In genomic region chr3:185164428-185165217, GRCh38 we compare ENCODE assay signal across 20 cellular contexts. TPM values are rescaled to one million over a fixed set of nuclear protein-coding genes. Genes with fewer than 3 reads are reported as not detected.
DNase-seq lines count a peak whose midpoint lies in the region; ATAC-seq and TF ChIP-seq lines count a peak whose summit lies in the region.
"Had no signal": no experiment of that assay in that cellular context is flagged by ENCODE, and none has a peak within 500 bp of the region (broad histone marks: within the 10 kb centered on the region; RNA-seq: fewer than 3 reads in every experiment).

No MANE protein-coding gene starts in this region.

- no peak overlapping the region for H3K14ac ChIP-seq in IMR-90 (replicated peaks; ENCODE audit: low read depth, low read length)

- dilution Hi-C loops in IMR-90 (cut with HindIII; ENCODE audit: low sequenced_read_pairs, unreplicated experiment) = no loop called here

- H3K36me3 ChIP-seq in IMR-90 (ENCODE audit: control insufficient read depth, insufficient read depth, low read length) (no peaks in the 10 kb centered on the region), Panc1 (ENCODE audit: control insufficient read depth, insufficient read depth, low read length) (no peaks in the 10 kb centered on the region)

- H3K4me3 ChIP-seq in IMR-90 (ENCODE audit: insufficient read depth, low read depth, low read length) = no peak overlapping the region
- no peak overlapping the region for H3K4me3 ChIP-seq in Panc1 (ENCODE audit: low read depth in 2 of 2, low read length in 2 of 2)
- H3K4me3 ChIP-seq: SK-N-MC had no signal

- CTCF ChIA-PET in IMR-90 (lab: Yijun Ruan, JAX) = interaction anchor here (1.1 kb wide), 1 partner anchor 12 kb away, joined by 3 read pairs; no protein-coding TSS in a partner anchor
- CTCF ChIA-PET in Panc1 (lab: Charles Lee) = no interaction called here

- H3K18ac ChIP-seq in IMR-90 (ENCODE audit: low read depth, low read length) = no peak overlapping the region

- BruUV-seq in IMR-90 (replicated peaks; lab: Mats Ljungman, UMichigan) (no TSS peak), Panc1 (replicated peaks; lab: Mats Ljungman, UMichigan) (no TSS peak)

- in situ Hi-C loops in IMR-90 (cut with MboI; ENCODE audit: low sequenced_read_pairs) = no loop called here
- in situ Hi-C loops in Panc1 (cut with HindIII; ENCODE audit: low pct_unique_long_range_greater_than_20kb, low sequenced_read_pairs) = no loop called here

- H3K4me2 ChIP-seq in IMR-90 (ENCODE audit: low read depth, low read length) = no peak overlapping the region

- H4K91ac ChIP-seq in IMR-90 (ENCODE audit: insufficient read depth, low read depth, low read length) = no peak overlapping the region

- POLR2A ChIA-PET in IMR-90 (lab: Charles Lee; ENCODE audit: unreplicated experiment) (no interaction called here), Panc1 (lab: Charles Lee) (interaction anchor here (0.6 kb wide), 3 partner anchors 90 to 242 kb away, joined by 3 to 4 read pairs (median 3); partner anchors contain the start of gene EHHADH)

- H3K79me1 ChIP-seq in IMR-90 (ENCODE audit: low read depth in 1 of 2, low read length in 2 of 2) = no peaks in the 10 kb centered on the region

- no peak overlapping the region for H3K4ac ChIP-seq in IMR-90 (ENCODE audit: low read depth, low read length)

- H3K27ac ChIP-seq in IMR-90 (ENCODE audit: insufficient read depth, low read length) (no peak overlapping the region), Panc1 (ENCODE audit: low read length) (no peak overlapping the region)
- H3K27ac ChIP-seq: HL-60, SK-N-MC had no signal

- DNase-seq in D341Med (ENCODE audit: low spot score) (peak; percentile 68), IMR-90 (no peak), Panc1 (ENCODE audit: low read depth, low spot score) (no peak), myocyte (ENCODE audit: low read depth) (peak; percentile 43), SKM-1 (lab: John Stamatoyannopoulos, UW; ENCODE audit: unreplicated experiment) (no peak), RKO (ENCODE audit: low spot score) (no peak), NCI-H774 (lab: John Stamatoyannopoulos, UW) (no peak)
- DNase-seq: ACHN; Calu3; CD4-positive, alpha-beta T cell; GOT3; KG1; NCI-H1048; NCI-H1930; OCI-M1; T-helper 1 cell had no signal

- no peak for ATAC-seq in IMR-90 (ENCODE audit: low read depth)
- peak; percentile 43; the same call in 1 of the 2 replicates for ATAC-seq in Panc1
- no peak for ATAC-seq in HG03135 (IDR thresholded peaks at IDR 0.05; ENCODE audit: unreplicated experiment)

- H3K9me1 ChIP-seq in IMR-90 (ENCODE audit: insufficient read depth, low read length) = no peaks in the 10 kb centered on the region

- no peak overlapping the region for H2AFZ ChIP-seq in IMR-90 (replicated peaks; ENCODE audit: low read length, poor library complexity)

- H3K9ac ChIP-seq in IMR-90 (ENCODE audit: low read depth, low read length) = no peak overlapping the region

- no peak for TF ChIP-seq CTCF in IMR-90 (conservative IDR thresholded peaks at IDR 0.05; ENCODE audit: low read depth, low read length)
- TF ChIP-seq CTCF in Panc1 (IDR thresholded peaks at IDR 0.05) = no peak

- H3K27me3 ChIP-seq in IMR-90 (ENCODE audit: control insufficient read depth, insufficient read depth, low read length) (peaks cover 22% of the 10 kb centered on the region), Panc1 (ENCODE audit: control insufficient read depth, insufficient read depth, low read length) (peaks cover 12% of the 10 kb centered on the region)

- H2BK20ac ChIP-seq in IMR-90 (ENCODE audit: low read depth, low read length) = no peak overlapping the region

- no peak overlapping the region for H3K23ac ChIP-seq in IMR-90 (ENCODE audit: low read depth, low read length)

- H3K9me3 ChIP-seq in IMR-90 (ENCODE audit: control insufficient read depth, insufficient read depth, low read length) (no peaks in the 10 kb centered on the region), Panc1 (ENCODE audit: control insufficient read depth, insufficient read depth, low read depth, low read length) (no peaks in the 10 kb centered on the region)

- no peak for TF ChIP-seq POLR2A in IMR-90 (IDR thresholded peaks at IDR 0.05; ENCODE audit: low read depth, low read length)

- no peak overlapping the region for H2AK5ac ChIP-seq in IMR-90 (ENCODE audit: low read depth, low read length)

- H4K5ac ChIP-seq in IMR-90 (ENCODE audit: low read depth, low read length) = no peak overlapping the region

- no peak overlapping the region for H2BK15ac ChIP-seq in IMR-90 (ENCODE audit: low read depth, low read length)

- no peak overlapping the region for H2BK5ac ChIP-seq in IMR-90 (ENCODE audit: low read depth, low read length, poor library complexity, severe bottlenecking)

- intact Hi-C loops in IMR-90 (cut with micrococcal nuclease) = no loop called here
- intact Hi-C loops in Panc1 (cut with micrococcal nuclease; ENCODE audit: unreplicated experiment) = no loop called here

- WGBS in IMR-90 (ENCODE audit: extremely low coverage in 2 of 2, insufficient read length in 1 of 2), 2 experiments = no CpG with 5 or more reads among the region's 6 CpGs

- no peak overlapping the region for H2BK120ac ChIP-seq in IMR-90 (ENCODE audit: low read depth, low read length)

- no peaks in the 10 kb centered on the region for H4K20me1 ChIP-seq in IMR-90 (ENCODE audit: insufficient read depth, low read length)

- H4K8ac ChIP-seq in IMR-90 (ENCODE audit: low read depth in 2 of 2, low read length in 2 of 2) = no peak overlapping the region

- H3K4me1 ChIP-seq in IMR-90 (ENCODE audit: control insufficient read depth, insufficient read depth, low read length) (no peaks in the 10 kb centered on the region), Panc1 (ENCODE audit: control insufficient read depth, insufficient read depth, low read length) (no peaks in the 10 kb centered on the region)

- H2AK9ac ChIP-seq in IMR-90 (replicated peaks; ENCODE audit: low read depth, low read length, poor library complexity) = peak overlapping the region; percentile 3

- no peak for TF ChIP-seq RAD21 in IMR-90 (IDR thresholded peaks at IDR 0.05; ENCODE audit: low read length)

- no peak overlapping the region for H3K56ac ChIP-seq in IMR-90 (ENCODE audit: extremely low read depth, insufficient read depth, low read length)

TF ChIP-seq in IMR-90, 13 proteins besides CTCF, POLR2A, EP300 and RAD21:
- TF ChIP-seq MXI1 (IDR thresholded peaks at IDR 0.05; ENCODE audit: borderline replicate concordance, low read depth, low read length) = no peak
- TF ChIP-seq CEBPB (IDR thresholded peaks at IDR 0.05; ENCODE audit: low read depth, low read length) = no peak
- no peak for TF ChIP-seq FOS (IDR thresholded peaks at IDR 0.05; ENCODE audit: low read depth, low read length)
- no peak for TF ChIP-seq SMC3 (IDR thresholded peaks at IDR 0.05; ENCODE audit: low read depth, low read length)
- no peak for TF ChIP-seq MAFK (IDR thresholded peaks at IDR 0.05; ENCODE audit: low read depth, low read length)
- no peak for TF ChIP-seq RFX5 (IDR thresholded peaks at IDR 0.05; ENCODE audit: low read depth, low read length)
- TF ChIP-seq, protein P1, sequence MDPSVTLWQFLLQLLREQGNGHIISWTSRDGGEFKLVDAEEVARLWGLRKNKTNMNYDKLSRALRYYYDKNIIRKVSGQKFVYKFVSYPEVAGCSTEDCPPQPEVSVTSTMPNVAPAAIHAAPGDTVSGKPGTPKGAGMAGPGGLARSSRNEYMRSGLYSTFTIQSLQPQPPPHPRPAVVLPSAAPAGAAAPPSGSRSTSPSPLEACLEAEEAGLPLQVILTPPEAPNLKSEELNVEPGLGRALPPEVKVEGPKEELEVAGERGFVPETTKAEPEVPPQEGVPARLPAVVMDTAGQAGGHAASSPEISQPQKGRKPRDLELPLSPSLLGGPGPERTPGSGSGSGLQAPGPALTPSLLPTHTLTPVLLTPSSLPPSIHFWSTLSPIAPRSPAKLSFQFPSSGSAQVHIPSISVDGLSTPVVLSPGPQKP (IDR thresholded peaks at IDR 0.05; ENCODE audit: borderline replicate concordance, low read depth, low read length) = no peak
- no peak for TF ChIP-seq BHLHE40 (IDR thresholded peaks at IDR 0.05; ENCODE audit: low read depth, low read length)
- no peak for TF ChIP-seq CHD1 (IDR thresholded peaks at IDR 0.05; ENCODE audit: low read depth, low read length)
- TF ChIP-seq MAZ (IDR thresholded peaks at IDR 0.05; ENCODE audit: borderline replicate concordance, low read depth, low read length) = no peak
- TF ChIP-seq RCOR1 (IDR thresholded peaks at IDR 0.05; ENCODE audit: insufficient replicate concordance, low read length) = no peak

RNA-seq across cellular contexts. Expression of gene C3orf70, which starts 11.8 kb away (rescaled TPM):
- total RNA-seq in IMR-90 (2012; rRNA removed) (1.8 and 2.8 TPM in 2 replicates), Panc1 (2021; ENCODE audit: unreplicated experiment) (0.10 TPM), myocyte (0.05 TPM in 1 of 2 replicates, not detected in the other)
- 0.89 and 0.96 TPM in 2 replicates for polyA plus RNA-seq in IMR-90 (2012; rRNA removed)
- 0.35 and 0.63 TPM in 2 replicates for polyA plus RNA-seq in IMR-90 (2012; cell fraction: cytosol; rRNA removed)
- 0.28 and 0.45 TPM in 2 replicates for polyA plus RNA-seq in IMR-90 (2012; cell fraction: nucleus; rRNA removed; ENCODE audit: low replicate concordance)
- polyA plus RNA-seq in Panc1 (2012; ENCODE audit: insufficient read length) = not detected
- polyA plus RNA-seq in myocyte (2012) = not detected
- total RNA-seq: CD4-positive, alpha-beta T cell; M059J had no signal

Comparison
In these comparisons a context has a peak if more than half of its experiments do, and no peak if none do; other contexts are left out.
1. DNase-seq: peak in D341Med (single experiment) and myocyte (single experiment); none in IMR-90 (single experiment), Panc1 (single experiment), SKM-1 (single experiment), RKO (single experiment) and NCI-H774 (single experiment).